ENCODE assay signal across 1 cellular context in the genomic region with DNA sequence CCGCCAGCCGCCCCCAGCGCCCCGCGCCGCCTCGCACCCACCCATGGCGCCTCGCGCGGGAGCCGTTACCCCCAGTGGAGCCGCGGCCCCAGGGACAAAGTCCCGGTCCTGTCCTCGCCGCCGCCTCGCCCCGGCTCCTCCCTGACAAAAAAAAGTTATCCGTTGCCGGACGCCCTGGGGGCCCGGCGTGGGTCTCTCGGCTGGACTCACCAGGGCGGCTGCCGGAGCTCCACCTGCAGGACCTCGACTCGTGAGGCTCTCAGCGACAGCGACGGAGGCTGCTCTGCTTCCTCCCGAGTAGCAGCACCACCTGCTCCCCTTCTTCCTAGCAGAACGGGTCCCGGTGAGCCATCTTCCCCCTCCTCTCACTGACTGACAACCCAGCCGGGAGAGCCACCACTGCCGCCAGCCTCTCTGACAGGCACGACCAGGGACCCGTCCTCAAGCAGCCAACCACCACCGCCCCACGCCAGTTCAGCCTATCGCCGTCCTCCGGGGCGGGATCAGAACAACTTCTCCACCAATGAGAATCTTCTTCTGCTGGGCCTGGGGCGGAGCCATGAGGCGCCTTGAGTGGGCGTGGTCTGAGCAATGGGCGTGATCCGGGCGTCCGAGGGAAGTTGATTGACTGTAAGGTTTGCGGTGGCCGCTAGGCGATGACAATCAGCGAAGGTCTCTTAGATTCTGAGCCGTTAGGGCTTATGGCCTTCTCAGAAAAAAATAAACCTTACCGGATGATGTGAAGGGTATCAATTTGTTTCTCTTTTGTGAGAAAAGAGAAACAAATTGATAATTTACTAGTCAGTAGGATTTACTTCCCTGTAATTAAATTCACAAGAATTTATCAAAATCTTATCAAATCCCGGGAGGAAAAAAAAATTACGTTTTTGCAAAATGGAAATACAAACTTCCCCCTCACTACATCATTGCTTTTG.
TF ChIP-seq lines count a peak whose summit lies in the region.

A gene (minus strand): TSS at position 416 of the 935 bp plus-strand sequence. CDS start 23,019 bp downstream, outside the sequence.

TF ChIP-seq in WTC11, 78 proteins besides CTCF, POLR2A, EP300 and RAD21 (continued from another document):
- TF ChIP-seq, protein P1, sequence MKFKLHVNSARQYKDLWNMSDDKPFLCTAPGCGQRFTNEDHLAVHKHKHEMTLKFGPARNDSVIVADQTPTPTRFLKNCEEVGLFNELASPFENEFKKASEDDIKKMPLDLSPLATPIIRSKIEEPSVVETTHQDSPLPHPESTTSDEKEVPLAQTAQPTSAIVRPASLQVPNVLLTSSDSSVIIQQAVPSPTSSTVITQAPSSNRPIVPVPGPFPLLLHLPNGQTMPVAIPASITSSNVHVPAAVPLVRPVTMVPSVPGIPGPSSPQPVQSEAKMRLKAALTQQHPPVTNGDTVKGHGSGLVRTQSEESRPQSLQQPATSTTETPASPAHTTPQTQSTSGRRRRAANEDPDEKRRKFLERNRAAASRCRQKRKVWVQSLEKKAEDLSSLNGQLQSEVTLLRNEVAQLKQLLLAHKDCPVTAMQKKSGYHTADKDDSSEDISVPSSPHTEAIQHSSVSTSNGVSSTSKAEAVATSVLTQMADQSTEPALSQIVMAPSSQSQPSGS (CRISPR knock-in tag; IDR thresholded peaks at IDR 0.05; ENCODE audit: borderline replicate concordance, low read depth), result no peak
TF ChIP-seq in WTC11: peak in this region for 9.
